1 cellular context compared by ENCODE assay signal in the genomic region with DNA sequence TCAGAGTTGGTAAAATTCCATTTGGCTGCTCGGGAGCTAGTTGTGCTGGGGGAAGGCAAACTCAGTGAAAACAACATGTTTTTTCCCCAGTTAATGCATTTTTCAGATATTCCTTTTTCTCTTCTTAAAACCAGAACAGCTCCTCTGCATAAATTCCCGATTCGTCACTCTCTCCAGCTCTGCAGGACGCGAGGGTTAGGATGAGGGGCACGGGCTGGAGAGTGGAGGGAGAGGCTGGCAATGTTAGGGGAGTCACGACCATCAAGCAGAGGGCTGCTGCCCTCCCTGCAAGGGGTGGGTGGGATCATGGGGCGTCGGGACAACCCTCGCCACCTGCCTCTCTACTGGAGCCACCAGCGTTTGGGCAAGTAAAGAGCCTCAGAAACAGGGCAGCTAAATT.
TF ChIP-seq lines count a peak whose summit lies in the region.

No MANE protein-coding gene starts in this region.

TF ChIP-seq in H1, 55 proteins besides CTCF, POLR2A, EP300 and RAD21:
- TF ChIP-seq RNF2 (IDR thresholded peaks at IDR 0.05; ENCODE audit: borderline replicate concordance, low read depth, low read length, missing control alignments, poor library complexity, severe bottlenecking) (no peak), EGR1 (IDR thresholded peaks at IDR 0.05; ENCODE audit: borderline replicate concordance, low read depth, low read length) (no peak), SP4 (IDR thresholded peaks at IDR 0.05; ENCODE audit: low read length) (no peak), TCF12 (IDR thresholded peaks at IDR 0.05; ENCODE audit: low read depth, low read length) (no peak), BRCA1 (IDR thresholded peaks at IDR 0.05; ENCODE audit: low read depth, low read length) (no peak), RBBP5 (IDR thresholded peaks at IDR 0.05; ENCODE audit: borderline replicate concordance, low read depth, low read length) (no peak), SUZ12 (IDR thresholded peaks at IDR 0.05; ENCODE audit: low read length) (no peak), USF2 (IDR thresholded peaks at IDR 0.05; ENCODE audit: low read length) (no peak), KDM5A (IDR thresholded peaks at IDR 0.05; ENCODE audit: low read length) (no peak), E2F6 (IDR thresholded peaks at IDR 0.05) (no peak), MAFK (IDR thresholded peaks at IDR 0.05; ENCODE audit: low read depth, low read length) (no peak)
TF ChIP-seq in H1: peak in this region for 0.
